In genomic region chr19:32457540-32457939, GRCh38 we compare ENCODE assay signal across 21 cellular contexts. TPM values are rescaled to one million over a fixed set of nuclear protein-coding genes. Genes with fewer than 3 reads are reported as not detected.
DNase-seq lines count a peak whose midpoint lies in the region; ATAC-seq, FAIRE-seq and TF ChIP-seq lines count a peak whose summit lies in the region.
"Had no signal": no experiment of that assay in that cellular context is flagged by ENCODE, and none has a peak within 500 bp of the region (broad histone marks: within the 10 kb centered on the region; RNA-seq: fewer than 3 reads in every experiment).

No MANE protein-coding gene starts in this region.

- H3K36me3 Mint-ChIP-seq in central memory CD8-positive, alpha-beta T cell (ENCODE audit: insufficient read depth), result no peaks in the 10 kb centered on the region

- H3K9me3 ChIP-seq in MM.1S (replicated peaks; ENCODE audit: insufficient read depth, low read length), result no peaks in the 10 kb centered on the region
- H3K9me3 ChIP-seq in aorta (ENCODE audit: control insufficient read depth, low read length), result no peaks in the 10 kb centered on the region
- H3K9me3 ChIP-seq: BLaER1 treated with 17β-estradiol and CSF1 and Interleukin-3, amounts not matched to agents 10 nM and 100 nM; HAP-1 had no signal

- H3K9me2 ChIP-seq in MM.1S (replicated peaks; ENCODE audit: insufficient read depth, low read length), result no peaks in the 10 kb centered on the region

- H3K27me3 Mint-ChIP-seq in central memory CD8-positive, alpha-beta T cell, result no peaks in the 10 kb centered on the region
- H3K27me3 Mint-ChIP-seq: IgD-negative memory B cell had no signal

- peak overlapping the region; percentile 50 for H3K4me3 ChIP-seq in MM.1S (ENCODE audit: low read length)
- no peak overlapping the region for H3K4me3 ChIP-seq in aorta (ENCODE audit: low read length in 2 of 2)
- H3K4me3 ChIP-seq: BLaER1 treated with 17β-estradiol and CSF1 and Interleukin-3, amounts not matched to agents 10 nM and 100 nM; GM23338; HAP-1 had no signal

- peak overlapping the region; percentile 4 for H3K27ac Mint-ChIP-seq in central memory CD8-positive, alpha-beta T cell (ENCODE audit: low read depth)
- H3K27ac Mint-ChIP-seq: CD8-positive, alpha-beta T cell; GM23338; IgD-negative memory B cell had no signal

- intact Hi-C loops in aorta (cut with DNase I), result no loop called here

- no peaks in the 10 kb centered on the region for H3K9me3 Mint-ChIP-seq in central memory CD8-positive, alpha-beta T cell
- H3K9me3 Mint-ChIP-seq: CD8-positive, alpha-beta T cell; GM23338; IgD-negative memory B cell had no signal

- H3K27ac ChIP-seq in MM.1S (ENCODE audit: low read length) (peak overlapping the region; percentile 68; the same call in 1 of the 2 replicates), aorta (ENCODE audit: low read depth in 1 of 2, low read length in 2 of 2) (no peak overlapping the region)
- H3K27ac ChIP-seq: BLaER1 treated with 17β-estradiol and CSF1 and Interleukin-3, amounts not matched to agents 10 nM and 100 nM had no signal

- no peaks in the 10 kb centered on the region for H3K79me2 ChIP-seq in MM.1S (ENCODE audit: low read length)

- H3K4me1 ChIP-seq in MM.1S (ENCODE audit: low read length), result peaks cover 25% of the 10 kb centered on the region
- H3K4me1 ChIP-seq in aorta (ENCODE audit: control insufficient read depth in 1 of 2, insufficient read depth in 2 of 2, low read length in 2 of 2), result no peaks in the 10 kb centered on the region

- no peak for TF ChIP-seq CTCF in MM.1S (IDR thresholded peaks at IDR 0.05; ENCODE audit: low read length)

- DNase-seq in GM18507 (ENCODE audit: extremely low spot score, insufficient read length, low read depth), result no peak
- peak; percentile 14 for DNase-seq in MM.1S
- no peak for DNase-seq in central memory CD8-positive, alpha-beta T cell (ENCODE audit: low spot score in 2 of 2)
- no peak for DNase-seq in LoVo (ENCODE audit: low spot score)
- DNase-seq in activated CD4-positive, CD25-positive, alpha-beta regulatory T cell (lab: John Stamatoyannopoulos, UW), result no peak
- DNase-seq in aorta, result no peak
- DNase-seq: ACHN; CD8-positive, alpha-beta T cell; DND-41; NCI-H1417; NCI-H1694 treated with DMSO at 0.1 percent for 48 hours; NCI-H2081 treated with DMSO at 0.1 percent for 48 hours; NCI-H2171 treated with DMSO at 0.1 percent for 48 hours; NCI-H446; NCI-H526 treated with DMSO at 0.1 percent for 48 hours; Right ventricle myocardium superior had no signal

- peak; percentile 62 for FAIRE-seq in GM18507 (lab: Jason Lieb, UNC)

- WGBS in aorta, 2 donors, result 95 to 97% methylated on average over 2 of the region's 2 CpGs

- no peak for ATAC-seq in central memory CD8-positive, alpha-beta T cell (replicated peaks; ENCODE audit: extremely low read depth, poor library complexity, severe bottlenecking)
- ATAC-seq in aorta (ENCODE audit: low FRiP score), result no peak
- ATAC-seq in GM18517 (IDR thresholded peaks at IDR 0.05; ENCODE audit: unreplicated experiment), result no peak
- ATAC-seq: CD8-positive, alpha-beta T cell; GM23338 had no signal

- peak overlapping the region; percentile 53; the same call in 1 of the 2 replicates for H2AFZ ChIP-seq in MM.1S (ENCODE audit: low read length)
- H2AFZ ChIP-seq: GM23338 had no signal

- peaks cover 11% of the 10 kb centered on the region for H3K4me1 Mint-ChIP-seq in central memory CD8-positive, alpha-beta T cell
- H3K4me1 Mint-ChIP-seq: GM23338 had no signal

- peak overlapping the region; percentile 37; the same call in 1 of the 2 replicates for H3K9ac ChIP-seq in MM.1S (ENCODE audit: low read length)
- H3K9ac ChIP-seq: BLaER1 treated with 17β-estradiol and CSF1 and Interleukin-3, amounts not matched to agents 10 nM and 100 nM had no signal

- no peak overlapping the region for H3K4me3 Mint-ChIP-seq in central memory CD8-positive, alpha-beta T cell
- H3K4me3 Mint-ChIP-seq: CD8-positive, alpha-beta T cell; GM23338 had no signal

- H3F3A ChIP-seq in MM.1S (ENCODE audit: insufficient read depth, low read length), result peaks cover 14% of the 10 kb centered on the region

- H3K27me3 ChIP-seq in MM.1S (replicated peaks; ENCODE audit: insufficient read depth, low read length) (no peaks in the 10 kb centered on the region), aorta (ENCODE audit: control insufficient read depth in 1 of 2, insufficient read depth in 2 of 2, low read length in 1 of 2) (no peaks in the 10 kb centered on the region)
- H3K27me3 ChIP-seq: BLaER1 treated with 17β-estradiol and CSF1 and Interleukin-3, amounts not matched to agents 10 nM and 100 nM had no signal

- H3K36me3 ChIP-seq in MM.1S (replicated peaks; ENCODE audit: insufficient read depth, low read length) (no peaks in the 10 kb centered on the region), aorta (ENCODE audit: control insufficient read depth in 1 of 2, insufficient read depth in 2 of 2, low read length in 1 of 2) (peaks cover 2% of the 10 kb centered on the region in 2 donors)

- peak overlapping the region; percentile 73 for H3K4me2 ChIP-seq in MM.1S (ENCODE audit: low read depth, low read length)
- H3K4me2 ChIP-seq: GM23338 had no signal

- H4K20me1 ChIP-seq in MM.1S (ENCODE audit: insufficient read depth, low read length), result no peaks in the 10 kb centered on the region
- H4K20me1 ChIP-seq: BLaER1 treated with 17β-estradiol and CSF1 and Interleukin-3, amounts not matched to agents 10 nM and 100 nM had no signal

RNA-seq across cellular contexts. Expression of gene DPY19L3, which starts 52.0 kb away (rescaled TPM):
- total RNA-seq in aorta, result 10 to 100 TPM; 33.5 to 47.6 TPM
- polyA plus RNA-seq in aorta, result 10 to 100 TPM in 1 of 2 donors, 1 to 10 TPM in 1; 5.9 to 12.7 TPM
